Comparison of ENCODE assay signal across 1 cellular context in the genomic region with DNA sequence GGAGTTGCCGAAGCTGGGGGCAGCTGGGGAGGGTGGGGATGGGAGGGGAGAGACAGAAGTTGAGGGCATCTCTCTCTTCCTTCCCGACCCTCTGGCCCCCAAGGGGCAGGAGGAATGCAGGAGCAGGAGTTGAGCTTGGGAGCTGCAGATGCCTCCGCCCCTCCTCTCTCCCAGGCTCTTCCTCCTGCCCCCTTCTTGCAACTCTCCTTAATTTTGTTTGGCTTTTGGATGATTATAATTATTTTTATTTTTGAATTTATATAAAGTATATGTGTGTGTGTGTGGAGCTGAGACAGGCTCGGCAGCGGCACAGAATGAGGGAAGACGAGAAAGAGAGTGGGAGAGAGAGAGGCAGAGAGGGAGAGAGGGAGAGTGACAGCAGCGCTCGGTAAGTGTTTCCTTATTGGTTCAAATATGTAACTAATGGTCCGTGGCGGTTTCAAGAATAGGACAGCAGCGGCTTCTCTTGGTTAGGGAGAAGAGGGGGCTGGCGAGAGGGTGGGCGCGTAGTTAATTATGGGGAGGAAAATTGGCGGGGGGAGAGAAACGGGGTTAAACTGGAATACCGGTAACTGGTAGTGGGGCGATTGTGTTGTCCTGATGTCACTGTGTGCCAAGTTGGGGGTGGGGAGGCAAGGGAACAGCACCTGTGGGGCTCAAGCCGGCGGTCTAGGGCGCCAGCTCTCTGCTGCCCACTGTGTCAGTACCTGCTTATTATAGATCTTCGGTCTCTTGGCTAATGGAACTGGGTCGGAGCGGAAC.
TF ChIP-seq lines count a peak whose summit lies in the region.

No MANE protein-coding gene starts in this region.

TF ChIP-seq in HEK293, 187 proteins besides CTCF, POLR2A, EP300 and RAD21 (continued from another document and continues in another):
- TF ChIP-seq, protein P1, sequence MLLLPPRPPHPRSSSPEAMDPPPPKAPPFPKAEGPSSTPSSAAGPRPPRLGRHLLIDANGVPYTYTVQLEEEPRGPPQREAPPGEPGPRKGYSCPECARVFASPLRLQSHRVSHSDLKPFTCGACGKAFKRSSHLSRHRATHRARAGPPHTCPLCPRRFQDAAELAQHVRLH (tag by site-specific recombination; IDR thresholded peaks at IDR 0.05), result peak; percentile 31; the same call in 1 of the 2 replicates
- peak; percentile 60 for TF ChIP-seq ZNF335 (tag by site-specific recombination; conservative IDR thresholded peaks at IDR 0.05)
- TF ChIP-seq, protein P2, sequence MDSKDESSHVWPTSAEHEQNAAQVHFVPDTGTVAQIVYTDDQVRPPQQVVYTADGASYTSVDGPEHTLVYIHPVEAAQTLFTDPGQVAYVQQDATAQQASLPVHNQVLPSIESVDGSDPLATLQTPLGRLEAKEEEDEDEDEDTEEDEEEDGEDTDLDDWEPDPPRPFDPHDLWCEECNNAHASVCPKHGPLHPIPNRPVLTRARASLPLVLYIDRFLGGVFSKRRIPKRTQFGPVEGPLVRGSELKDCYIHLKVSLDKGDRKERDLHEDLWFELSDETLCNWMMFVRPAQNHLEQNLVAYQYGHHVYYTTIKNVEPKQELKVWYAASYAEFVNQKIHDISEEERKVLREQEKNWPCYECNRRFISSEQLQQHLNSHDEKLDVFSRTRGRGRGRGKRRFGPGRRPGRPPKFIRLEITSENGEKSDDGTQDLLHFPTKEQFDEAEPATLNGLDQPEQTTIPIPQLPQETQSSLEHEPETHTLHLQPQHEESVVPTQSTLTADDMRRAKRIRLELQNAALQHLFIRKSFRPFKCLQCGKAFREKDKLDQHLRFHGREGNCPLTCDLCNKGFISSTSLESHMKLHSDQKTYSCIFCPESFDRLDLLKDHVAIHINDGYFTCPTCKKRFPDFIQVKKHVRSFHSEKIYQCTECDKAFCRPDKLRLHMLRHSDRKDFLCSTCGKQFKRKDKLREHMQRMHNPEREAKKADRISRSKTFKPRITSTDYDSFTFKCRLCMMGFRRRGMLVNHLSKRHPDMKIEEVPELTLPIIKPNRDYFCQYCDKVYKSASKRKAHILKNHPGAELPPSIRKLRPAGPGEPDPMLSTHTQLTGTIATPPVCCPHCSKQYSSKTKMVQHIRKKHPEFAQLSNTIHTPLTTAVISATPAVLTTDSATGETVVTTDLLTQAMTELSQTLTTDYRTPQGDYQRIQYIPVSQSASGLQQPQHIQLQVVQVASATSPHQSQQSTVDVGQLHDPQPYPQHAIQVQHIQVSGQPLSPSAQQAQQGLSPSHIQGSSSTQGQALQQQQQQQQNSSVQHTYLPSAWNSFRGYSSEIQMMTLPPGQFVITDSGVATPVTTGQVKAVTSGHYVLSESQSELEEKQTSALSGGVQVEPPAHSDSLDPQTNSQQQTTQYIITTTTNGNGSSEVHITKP (tag by site-specific recombination; IDR thresholded peaks at IDR 0.05), result 0 out of 2 replicates have a peak, but pooled peaks have one; percentile 37
- peak; percentile 54; the same call in 1 of the 2 replicates for TF ChIP-seq GLI4 (tag by site-specific recombination; IDR thresholded peaks at IDR 0.05)
- TF ChIP-seq ZNF76 (tag by site-specific recombination; IDR thresholded peaks at IDR 0.05; ENCODE audit: borderline replicate concordance, low read depth), result 0 out of 2 replicates have a peak, but pooled peaks have one; percentile 7
- TF ChIP-seq KLF8 (tag by site-specific recombination; IDR thresholded peaks at IDR 0.05), result peak; percentile 48; the same call in 1 of the 2 replicates
- TF ChIP-seq, protein P3, sequence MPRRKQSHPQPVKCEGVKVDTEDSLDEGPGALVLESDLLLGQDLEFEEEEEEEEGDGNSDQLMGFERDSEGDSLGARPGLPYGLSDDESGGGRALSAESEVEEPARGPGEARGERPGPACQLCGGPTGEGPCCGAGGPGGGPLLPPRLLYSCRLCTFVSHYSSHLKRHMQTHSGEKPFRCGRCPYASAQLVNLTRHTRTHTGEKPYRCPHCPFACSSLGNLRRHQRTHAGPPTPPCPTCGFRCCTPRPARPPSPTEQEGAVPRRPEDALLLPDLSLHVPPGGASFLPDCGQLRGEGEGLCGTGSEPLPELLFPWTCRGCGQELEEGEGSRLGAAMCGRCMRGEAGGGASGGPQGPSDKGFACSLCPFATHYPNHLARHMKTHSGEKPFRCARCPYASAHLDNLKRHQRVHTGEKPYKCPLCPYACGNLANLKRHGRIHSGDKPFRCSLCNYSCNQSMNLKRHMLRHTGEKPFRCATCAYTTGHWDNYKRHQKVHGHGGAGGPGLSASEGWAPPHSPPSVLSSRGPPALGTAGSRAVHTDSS (tag by site-specific recombination; IDR thresholded peaks at IDR 0.05), result 0 out of 2 replicates have a peak, but pooled peaks have one; percentile 48
- 0 out of 2 replicates have a peak, but pooled peaks have one; percentile 14 for TF ChIP-seq ZNF324 (tag by site-specific recombination; IDR thresholded peaks at IDR 0.05)
- no peak for TF ChIP-seq ZNF530 (tag by site-specific recombination; IDR thresholded peaks at IDR 0.05; ENCODE audit: low read depth)
- no peak for TF ChIP-seq ZNF248 (tag by site-specific recombination; IDR thresholded peaks at IDR 0.05)
- TF ChIP-seq ZBTB20 (tag by site-specific recombination; IDR thresholded peaks at IDR 0.05), result no peak; the same call in 1 of the 2 replicates
- TF ChIP-seq ZBTB1 (tag by site-specific recombination; IDR thresholded peaks at IDR 0.05), result no peak
- TF ChIP-seq, protein P4, sequence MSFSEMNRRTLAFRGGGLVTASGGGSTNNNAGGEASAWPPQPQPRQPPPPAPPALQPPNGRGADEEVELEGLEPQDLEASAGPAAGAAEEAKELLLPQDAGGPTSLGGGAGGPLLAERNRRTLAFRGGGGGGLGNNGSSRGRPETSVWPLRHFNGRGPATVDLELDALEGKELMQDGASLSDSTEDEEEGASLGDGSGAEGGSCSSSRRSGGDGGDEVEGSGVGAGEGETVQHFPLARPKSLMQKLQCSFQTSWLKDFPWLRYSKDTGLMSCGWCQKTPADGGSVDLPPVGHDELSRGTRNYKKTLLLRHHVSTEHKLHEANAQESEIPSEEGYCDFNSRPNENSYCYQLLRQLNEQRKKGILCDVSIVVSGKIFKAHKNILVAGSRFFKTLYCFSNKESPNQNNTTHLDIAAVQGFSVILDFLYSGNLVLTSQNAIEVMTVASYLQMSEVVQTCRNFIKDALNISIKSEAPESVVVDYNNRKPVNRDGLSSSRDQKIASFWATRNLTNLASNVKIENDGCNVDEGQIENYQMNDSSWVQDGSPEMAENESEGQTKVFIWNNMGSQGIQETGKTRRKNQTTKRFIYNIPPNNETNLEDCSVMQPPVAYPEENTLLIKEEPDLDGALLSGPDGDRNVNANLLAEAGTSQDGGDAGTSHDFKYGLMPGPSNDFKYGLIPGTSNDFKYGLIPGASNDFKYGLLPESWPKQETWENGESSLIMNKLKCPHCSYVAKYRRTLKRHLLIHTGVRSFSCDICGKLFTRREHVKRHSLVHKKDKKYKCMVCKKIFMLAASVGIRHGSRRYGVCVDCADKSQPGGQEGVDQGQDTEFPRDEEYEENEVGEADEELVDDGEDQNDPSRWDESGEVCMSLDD (tag by site-specific recombination; IDR thresholded peaks at IDR 0.05), result peak; percentile 36; the same call in 1 of the 2 replicates
- no peak for TF ChIP-seq ZNF133 (tag by site-specific recombination; IDR thresholded peaks at IDR 0.05)
- TF ChIP-seq, protein P5, sequence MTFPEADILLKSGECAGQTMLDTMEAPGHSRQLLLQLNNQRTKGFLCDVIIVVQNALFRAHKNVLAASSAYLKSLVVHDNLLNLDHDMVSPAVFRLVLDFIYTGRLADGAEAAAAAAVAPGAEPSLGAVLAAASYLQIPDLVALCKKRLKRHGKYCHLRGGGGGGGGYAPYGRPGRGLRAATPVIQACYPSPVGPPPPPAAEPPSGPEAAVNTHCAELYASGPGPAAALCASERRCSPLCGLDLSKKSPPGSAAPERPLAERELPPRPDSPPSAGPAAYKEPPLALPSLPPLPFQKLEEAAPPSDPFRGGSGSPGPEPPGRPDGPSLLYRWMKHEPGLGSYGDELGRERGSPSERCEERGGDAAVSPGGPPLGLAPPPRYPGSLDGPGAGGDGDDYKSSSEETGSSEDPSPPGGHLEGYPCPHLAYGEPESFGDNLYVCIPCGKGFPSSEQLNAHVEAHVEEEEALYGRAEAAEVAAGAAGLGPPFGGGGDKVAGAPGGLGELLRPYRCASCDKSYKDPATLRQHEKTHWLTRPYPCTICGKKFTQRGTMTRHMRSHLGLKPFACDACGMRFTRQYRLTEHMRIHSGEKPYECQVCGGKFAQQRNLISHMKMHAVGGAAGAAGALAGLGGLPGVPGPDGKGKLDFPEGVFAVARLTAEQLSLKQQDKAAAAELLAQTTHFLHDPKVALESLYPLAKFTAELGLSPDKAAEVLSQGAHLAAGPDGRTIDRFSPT (tag by site-specific recombination; IDR thresholded peaks at IDR 0.05), result peak; percentile 84
- peak; percentile 64 for TF ChIP-seq SP2 (tag by site-specific recombination; IDR thresholded peaks at IDR 0.05)
- no peak for TF ChIP-seq ZNF138 (tag by site-specific recombination; IDR thresholded peaks at IDR 0.05; ENCODE audit: borderline replicate concordance)
- TF ChIP-seq, protein P6, sequence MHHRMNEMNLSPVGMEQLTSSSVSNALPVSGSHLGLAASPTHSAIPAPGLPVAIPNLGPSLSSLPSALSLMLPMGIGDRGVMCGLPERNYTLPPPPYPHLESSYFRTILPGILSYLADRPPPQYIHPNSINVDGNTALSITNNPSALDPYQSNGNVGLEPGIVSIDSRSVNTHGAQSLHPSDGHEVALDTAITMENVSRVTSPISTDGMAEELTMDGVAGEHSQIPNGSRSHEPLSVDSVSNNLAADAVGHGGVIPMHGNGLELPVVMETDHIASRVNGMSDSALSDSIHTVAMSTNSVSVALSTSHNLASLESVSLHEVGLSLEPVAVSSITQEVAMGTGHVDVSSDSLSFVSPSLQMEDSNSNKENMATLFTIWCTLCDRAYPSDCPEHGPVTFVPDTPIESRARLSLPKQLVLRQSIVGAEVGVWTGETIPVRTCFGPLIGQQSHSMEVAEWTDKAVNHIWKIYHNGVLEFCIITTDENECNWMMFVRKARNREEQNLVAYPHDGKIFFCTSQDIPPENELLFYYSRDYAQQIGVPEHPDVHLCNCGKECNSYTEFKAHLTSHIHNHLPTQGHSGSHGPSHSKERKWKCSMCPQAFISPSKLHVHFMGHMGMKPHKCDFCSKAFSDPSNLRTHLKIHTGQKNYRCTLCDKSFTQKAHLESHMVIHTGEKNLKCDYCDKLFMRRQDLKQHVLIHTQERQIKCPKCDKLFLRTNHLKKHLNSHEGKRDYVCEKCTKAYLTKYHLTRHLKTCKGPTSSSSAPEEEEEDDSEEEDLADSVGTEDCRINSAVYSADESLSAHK (tag by site-specific recombination; IDR thresholded peaks at IDR 0.05), result peak; percentile 100
- peak; percentile 51 for TF ChIP-seq ZNF501 (tag by site-specific recombination; IDR thresholded peaks at IDR 0.05)
- TF ChIP-seq SCRT2 (tag by site-specific recombination; IDR thresholded peaks at IDR 0.05), result peak; percentile 99
- TF ChIP-seq ZNF600 (tag by site-specific recombination; IDR thresholded peaks at IDR 0.05), result peak; percentile 77
- 0 out of 2 replicates have a peak, but pooled peaks have one; percentile 51 for TF ChIP-seq ZNF24 (tag by site-specific recombination; IDR thresholded peaks at IDR 0.05)
- TF ChIP-seq SP7 (tag by site-specific recombination; IDR thresholded peaks at IDR 0.05), result peak; percentile 94
- peak; percentile 99 for TF ChIP-seq SCRT1 (tag by site-specific recombination; IDR thresholded peaks at IDR 0.05; ENCODE audit: borderline replicate concordance)
- no peak for TF ChIP-seq ZNF549 (tag by site-specific recombination; IDR thresholded peaks at IDR 0.05)
- TF ChIP-seq ZEB2 (tag by site-specific recombination; IDR thresholded peaks at IDR 0.05), result peak; percentile 81
- no peak for TF ChIP-seq MEIS1 (CRISPR knock-in tag; IDR thresholded peaks at IDR 0.05; ENCODE audit: borderline replicate concordance)
- TF ChIP-seq WT1 (tag by site-specific recombination; IDR thresholded peaks at IDR 0.05), result peak; percentile 70
- no peak for TF ChIP-seq FEZF1 (tag by site-specific recombination; IDR thresholded peaks at IDR 0.05)
- TF ChIP-seq, protein P7, sequence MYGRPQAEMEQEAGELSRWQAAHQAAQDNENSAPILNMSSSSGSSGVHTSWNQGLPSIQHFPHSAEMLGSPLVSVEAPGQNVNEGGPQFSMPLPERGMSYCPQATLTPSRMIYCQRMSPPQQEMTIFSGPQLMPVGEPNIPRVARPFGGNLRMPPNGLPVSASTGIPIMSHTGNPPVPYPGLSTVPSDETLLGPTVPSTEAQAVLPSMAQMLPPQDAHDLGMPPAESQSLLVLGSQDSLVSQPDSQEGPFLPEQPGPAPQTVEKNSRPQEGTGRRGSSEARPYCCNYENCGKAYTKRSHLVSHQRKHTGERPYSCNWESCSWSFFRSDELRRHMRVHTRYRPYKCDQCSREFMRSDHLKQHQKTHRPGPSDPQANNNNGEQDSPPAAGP (tag by site-specific recombination; IDR thresholded peaks at IDR 0.05), result peak; percentile 33; the same call in 1 of the 2 replicates
- TF ChIP-seq BCL11A (tag by site-specific recombination; IDR thresholded peaks at IDR 0.05; ENCODE audit: low read depth), result peak; percentile 94
- TF ChIP-seq, protein P8, sequence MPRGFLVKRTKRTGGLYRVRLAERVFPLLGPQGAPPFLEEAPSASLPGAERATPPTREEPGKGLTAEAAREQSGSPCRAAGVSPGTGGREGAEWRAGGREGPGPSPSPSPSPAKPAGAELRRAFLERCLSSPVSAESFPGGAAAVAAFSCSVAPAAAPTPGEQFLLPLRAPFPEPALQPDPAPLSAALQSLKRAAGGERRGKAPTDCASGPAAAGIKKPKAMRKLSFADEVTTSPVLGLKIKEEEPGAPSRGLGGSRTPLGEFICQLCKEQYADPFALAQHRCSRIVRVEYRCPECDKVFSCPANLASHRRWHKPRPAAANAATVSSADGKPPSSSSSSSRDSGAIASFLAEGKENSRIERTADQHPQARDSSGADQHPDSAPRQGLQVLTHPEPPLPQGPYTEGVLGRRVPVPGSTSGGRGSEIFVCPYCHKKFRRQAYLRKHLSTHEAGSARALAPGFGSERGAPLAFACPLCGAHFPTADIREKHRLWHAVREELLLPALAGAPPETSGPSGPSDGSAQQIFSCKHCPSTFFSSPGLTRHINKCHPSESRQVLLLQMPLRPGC (tag by site-specific recombination; IDR thresholded peaks at IDR 0.05), result no peak; the same call in 1 of the 2 replicates
- TF ChIP-seq, protein P9, sequence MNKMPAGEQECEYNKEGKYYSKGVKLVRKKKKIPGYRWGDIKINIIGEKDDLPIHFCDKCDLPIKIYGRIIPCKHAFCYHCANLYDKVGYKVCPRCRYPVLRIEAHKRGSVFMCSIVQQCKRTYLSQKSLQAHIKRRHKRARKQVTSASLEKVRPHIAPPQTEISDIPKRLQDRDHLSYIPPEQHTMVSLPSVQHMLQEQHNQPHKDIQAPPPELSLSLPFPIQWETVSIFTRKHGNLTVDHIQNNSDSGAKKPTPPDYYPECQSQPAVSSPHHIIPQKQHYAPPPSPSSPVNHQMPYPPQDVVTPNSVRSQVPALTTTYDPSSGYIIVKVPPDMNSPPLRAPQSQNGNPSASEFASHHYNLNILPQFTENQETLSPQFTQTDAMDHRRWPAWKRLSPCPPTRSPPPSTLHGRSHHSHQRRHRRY (tag by site-specific recombination; IDR thresholded peaks at IDR 0.05), result no peak
- TF ChIP-seq ZNF571 (tag by site-specific recombination; IDR thresholded peaks at IDR 0.05), result no peak
